In the genomic region with DNA sequence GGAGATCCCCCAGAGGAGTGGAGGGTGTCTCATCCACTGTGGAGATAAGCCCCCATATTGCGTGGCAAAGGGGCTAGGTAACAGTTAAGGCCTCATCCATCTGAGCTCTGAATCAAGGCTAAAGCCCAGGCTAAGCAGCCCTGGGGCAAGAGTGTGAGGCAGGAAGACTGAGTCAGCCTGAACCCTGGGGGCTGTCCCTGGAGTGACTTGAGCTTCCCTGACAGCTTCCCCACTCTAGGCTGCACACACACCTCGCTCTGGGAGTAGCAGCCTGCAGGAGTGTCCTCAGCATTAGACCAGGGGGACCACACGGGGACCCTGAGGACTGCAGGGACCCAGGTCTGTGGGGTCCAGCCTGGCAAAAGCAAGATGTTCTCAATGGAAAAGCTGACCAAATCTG, we compare ENCODE assay signal across 26 cellular contexts. TPM values are rescaled to one million over a fixed set of nuclear protein-coding genes. Genes with fewer than 3 reads are reported as not detected.
A peak's percentile ranks its signal among the peaks of the same experiment; 100 is the strongest.
DNase-seq lines count a peak whose midpoint lies in the region; ATAC-seq lines count a peak whose summit lies in the region.
"Had no signal": no experiment of that assay in that cellular context is flagged by ENCODE, and none has a peak within 500 bp of the region (broad histone marks: within the 10 kb centered on the region; RNA-seq: fewer than 3 reads in every experiment).

No MANE protein-coding gene starts in this region.

- no peak overlapping the region for H3K18ac ChIP-seq in trophoblast cell (ENCODE audit: low read length)

- no peak overlapping the region for H4K12ac ChIP-seq in trophoblast cell (ENCODE audit: low read depth, low read length)

- H2AFZ ChIP-seq in trophoblast cell (ENCODE audit: insufficient read depth, low read length, poor library complexity) = no peak overlapping the region

- H3K27me3 Mint-ChIP-seq in activated CD4-positive, alpha-beta memory T cell treated with anti-CD3 and anti-CD28 coated beads for 36 hours = peaks cover 12% of the 10 kb centered on the region
- peaks cover 5% of the 10 kb centered on the region for H3K27me3 Mint-ChIP-seq in activated CD4-positive, alpha-beta memory T cell treated with anti-CD3 and anti-CD28 coated beads, Interleukin-2, amount 10 ng/mL, durations not matched to agents 7 days and 5 days
- peaks cover 4% of the 10 kb centered on the region for H3K27me3 Mint-ChIP-seq in activated T-helper 17 cell treated with anti-CD3 and anti-CD28 coated beads, Interleukin-2, amount 50 U/mL, for 72 hours
- H3K27me3 Mint-ChIP-seq: IgD-negative memory B cell had no signal

- H3K79me1 ChIP-seq in trophoblast cell (ENCODE audit: low read length) = no peaks in the 10 kb centered on the region

- no peaks in the 10 kb centered on the region for H3K36me3 ChIP-seq in trophoblast cell (ENCODE audit: control insufficient read depth in 1 of 2, insufficient read depth in 2 of 2, low read length in 2 of 2)
- H3K36me3 ChIP-seq: cardiac muscle cell, stomach had no signal

- no peaks in the 10 kb centered on the region for H3K79me2 ChIP-seq in trophoblast cell (ENCODE audit: control insufficient read depth, insufficient read depth, low read length, poor library complexity)

- intact Hi-C loops in activated CD4-positive, alpha-beta memory T cell treated with anti-CD3 and anti-CD28 coated beads for 36 hours (cut with micrococcal nuclease) = no loop called here
- intact Hi-C loops in posterior vena cava (cut with DNase I) = no loop called here

- no peak overlapping the region for H3K14ac ChIP-seq in trophoblast cell (ENCODE audit: low read length)

- no peak overlapping the region for H2BK12ac ChIP-seq in trophoblast cell (ENCODE audit: low read length)

- no peaks in the 10 kb centered on the region for H3K4me1 ChIP-seq in trophoblast cell (ENCODE audit: control insufficient read depth in 1 of 2, insufficient read depth in 2 of 2, low read length in 2 of 2)
- H3K4me1 ChIP-seq: stomach had no signal

- CTCF ChIA-PET in activated CD4-positive, alpha-beta memory T cell treated with anti-CD3 and anti-CD28 coated beads for 36 hours (lab: Charles Lee) = no interaction called here
- CTCF ChIA-PET in activated CD4-positive, alpha-beta memory T cell treated with anti-CD3 and anti-CD28 coated beads, Interleukin-2, amount 10 ng/mL, durations not matched to agents 7 days and 5 days (lab: Charles Lee) = no interaction called here

- H3K27ac ChIP-seq in trophoblast cell (ENCODE audit: low read depth, low read length) = no peak overlapping the region
- H3K27ac ChIP-seq: cardiac muscle cell, stomach, VCaP had no signal

- no peak overlapping the region for H3K4me3 Mint-ChIP-seq in activated CD4-positive, alpha-beta memory T cell treated with anti-CD3 and anti-CD28 coated beads for 36 hours
- no peak overlapping the region for H3K4me3 Mint-ChIP-seq in activated CD4-positive, alpha-beta memory T cell treated with anti-CD3 and anti-CD28 coated beads, Interleukin-2, amount 10 ng/mL, durations not matched to agents 7 days and 5 days
- H3K4me3 Mint-ChIP-seq in activated T-helper 17 cell treated with anti-CD3 and anti-CD28 coated beads, Interleukin-2, amount 50 U/mL, for 72 hours = no peak overlapping the region
- H3K4me3 Mint-ChIP-seq: activated naive CD8-positive, alpha-beta T cell; CD14-positive monocyte; IgD-negative memory B cell; neural crest cell had no signal

- H4K8ac ChIP-seq in trophoblast cell (ENCODE audit: low read depth, low read length) = no peak overlapping the region

- no peak overlapping the region for H3K23ac ChIP-seq in trophoblast cell (ENCODE audit: low read length)

- no peak overlapping the region for H3K4me3 ChIP-seq in trophoblast cell (ENCODE audit: low read depth, low read length)
- H3K4me3 ChIP-seq: cardiac muscle cell, stomach had no signal

- H3K9me3 ChIP-seq in trophoblast cell (ENCODE audit: insufficient read depth, low read depth, low read length) = peaks cover 4% of the 10 kb centered on the region
- H3K9me3 ChIP-seq: stomach had no signal

- no peak overlapping the region for H2BK5ac ChIP-seq in trophoblast cell (ENCODE audit: low read depth, low read length, poor library complexity)

- no CpG with 5 or more reads among the region's 3 CpGs for WGBS in trophoblast cell (ENCODE audit: extremely low coverage, insufficient coverage, insufficient read length)

- no peak overlapping the region for H2BK120ac ChIP-seq in trophoblast cell (ENCODE audit: insufficient read depth, low read length, poor library complexity)

- POLR2A ChIA-PET in activated CD4-positive, alpha-beta memory T cell treated with anti-CD3 and anti-CD28 coated beads for 36 hours (lab: Charles Lee) = no interaction called here
- POLR2A ChIA-PET in activated CD4-positive, alpha-beta memory T cell treated with anti-CD3 and anti-CD28 coated beads, Interleukin-2, amount 10 ng/mL, durations not matched to agents 7 days and 5 days (lab: Charles Lee) = no interaction called here

- no peak overlapping the region for H3K27ac Mint-ChIP-seq in activated CD4-positive, alpha-beta memory T cell treated with anti-CD3 and anti-CD28 coated beads for 36 hours
- H3K27ac Mint-ChIP-seq in activated CD4-positive, alpha-beta memory T cell treated with anti-CD3 and anti-CD28 coated beads, Interleukin-2, amount 10 ng/mL, durations not matched to agents 7 days and 5 days = no peak overlapping the region
- H3K27ac Mint-ChIP-seq in activated T-helper 17 cell treated with anti-CD3 and anti-CD28 coated beads, Interleukin-2, amount 50 U/mL, for 72 hours = no peak overlapping the region
- H3K27ac Mint-ChIP-seq: activated naive CD8-positive, alpha-beta T cell had no signal

- peak; percentile 55 for DNase-seq in activated CD4-positive, alpha-beta memory T cell treated with anti-CD3 and anti-CD28 coated beads for 36 hours
- DNase-seq in activated CD4-positive, alpha-beta memory T cell treated with anti-CD3 and anti-CD28 coated beads, Interleukin-2, amount 10 ng/mL, durations not matched to agents 7 days and 5 days = no peak
- DNase-seq in trophoblast cell (peak; percentile 7 to 9), posterior vena cava (ENCODE audit: low spot score) (no peak), HPDE6-E6E7 (ENCODE audit: extremely low spot score) (no peak), NCI-H82 treated with DMSO at 0.1 percent for 48 hours (lab: John Stamatoyannopoulos, UW; ENCODE audit: unreplicated experiment) (no peak)
- DNase-seq: activated CD8-positive, alpha-beta memory T cell treated with anti-CD3 and anti-CD28 coated beads, Interleukin-2, amount 50 U/mL, for 4 hours; DMS53; effector CD4-positive, alpha-beta T cell; mesendoderm; NCI-H1930; NCI-H510A treated with DMSO at 0.1 percent for 48 hours; SIG-M5; stomach had no signal

- H3K36me3 Mint-ChIP-seq in activated CD4-positive, alpha-beta memory T cell treated with anti-CD3 and anti-CD28 coated beads for 36 hours = no peaks in the 10 kb centered on the region
- H3K36me3 Mint-ChIP-seq in activated CD4-positive, alpha-beta memory T cell treated with anti-CD3 and anti-CD28 coated beads, Interleukin-2, amount 10 ng/mL, durations not matched to agents 7 days and 5 days (ENCODE audit: low read depth) = no peaks in the 10 kb centered on the region
- no peaks in the 10 kb centered on the region for H3K36me3 Mint-ChIP-seq in activated T-helper 17 cell treated with anti-CD3 and anti-CD28 coated beads, Interleukin-2, amount 50 U/mL, for 72 hours (ENCODE audit: low read depth)
- H3K36me3 Mint-ChIP-seq: activated naive CD8-positive, alpha-beta T cell; CD14-positive monocyte had no signal

- no peak overlapping the region for H3K4me2 ChIP-seq in trophoblast cell (ENCODE audit: low read length)

- no peaks in the 10 kb centered on the region for H3K27me3 ChIP-seq in trophoblast cell (ENCODE audit: insufficient read depth, low read length)
- H3K27me3 ChIP-seq: cardiac muscle cell, stomach had no signal

- H3K9me3 Mint-ChIP-seq in activated CD4-positive, alpha-beta memory T cell treated with anti-CD3 and anti-CD28 coated beads for 36 hours = no peaks in the 10 kb centered on the region
- no peaks in the 10 kb centered on the region for H3K9me3 Mint-ChIP-seq in activated CD4-positive, alpha-beta memory T cell treated with anti-CD3 and anti-CD28 coated beads, Interleukin-2, amount 10 ng/mL, durations not matched to agents 7 days and 5 days
- H3K9me3 Mint-ChIP-seq in activated T-helper 17 cell treated with anti-CD3 and anti-CD28 coated beads, Interleukin-2, amount 50 U/mL, for 72 hours = no peaks in the 10 kb centered on the region

- H3K4ac ChIP-seq in trophoblast cell (ENCODE audit: low read depth, low read length) = no peak overlapping the region

- no peaks in the 10 kb centered on the region for H3K4me1 Mint-ChIP-seq in activated CD4-positive, alpha-beta memory T cell treated with anti-CD3 and anti-CD28 coated beads for 36 hours (ENCODE audit: low read depth)
- H3K4me1 Mint-ChIP-seq in activated CD4-positive, alpha-beta memory T cell treated with anti-CD3 and anti-CD28 coated beads, Interleukin-2, amount 10 ng/mL, durations not matched to agents 7 days and 5 days = no peaks in the 10 kb centered on the region
- H3K4me1 Mint-ChIP-seq in activated T-helper 17 cell treated with anti-CD3 and anti-CD28 coated beads, Interleukin-2, amount 50 U/mL, for 72 hours = no peaks in the 10 kb centered on the region
- H3K4me1 Mint-ChIP-seq: CD14-positive monocyte, IgD-negative memory B cell, neural crest cell had no signal

- peak; percentile 54 for ATAC-seq in GM21576 (IDR thresholded peaks at IDR 0.05; ENCODE audit: unreplicated experiment)
- ATAC-seq in activated T-helper 17 cell treated with anti-CD3 and anti-CD28 coated beads, Interleukin-2, amount 50 U/mL, for 72 hours (replicated peaks) = peak; percentile 95
- ATAC-seq: HCT116 had no signal

- no peak overlapping the region for H2AK5ac ChIP-seq in trophoblast cell (ENCODE audit: low read length)

- H3K9ac ChIP-seq in trophoblast cell (ENCODE audit: low read length) = no peak overlapping the region

- H4K91ac ChIP-seq in trophoblast cell (ENCODE audit: low read depth, low read length) = no peak overlapping the region

RNA-seq across cellular contexts. Expression of a gene that starts 27.9 kb away (rescaled TPM):
- total RNA-seq in activated CD4-positive, alpha-beta memory T cell treated with anti-CD3 and anti-CD28 coated beads for 36 hours = under 1 TPM; 0.59 to 0.70 TPM
- under 1 TPM; 0.38 to 0.40 TPM for total RNA-seq in activated CD4-positive, alpha-beta memory T cell treated with anti-CD3 and anti-CD28 coated beads, Interleukin-2, amount 10 ng/mL, durations not matched to agents 7 days and 5 days
- 1 to 10 TPM in 1 of 2 donors, under 1 TPM in 1; 0.84 to 3.7 TPM for total RNA-seq in activated T-helper 17 cell treated with anti-CD3 and anti-CD28 coated beads, Interleukin-2, amount 50 U/mL, for 72 hours
- polyA plus RNA-seq in trophoblast cell (2013) = not detected in 2 replicates
- total RNA-seq in posterior vena cava = under 1 TPM in 1 of 2 donors, not detected in 1; 0.24 TPM
- total RNA-seq: cardiac muscle cell, fibroblast of lung, neural crest cell had no signal
- polyA plus RNA-seq: cardiac muscle cell, CD14-positive monocyte, IgD-negative memory B cell had no signal

RNA-seq across cellular contexts. Expression of a gene that starts 43.9 kb away (rescaled TPM):
- not detected for total RNA-seq in activated CD4-positive, alpha-beta memory T cell treated with anti-CD3 and anti-CD28 coated beads for 36 hours
- not detected for total RNA-seq in activated CD4-positive, alpha-beta memory T cell treated with anti-CD3 and anti-CD28 coated beads, Interleukin-2, amount 10 ng/mL, durations not matched to agents 7 days and 5 days
- total RNA-seq in activated T-helper 17 cell treated with anti-CD3 and anti-CD28 coated beads, Interleukin-2, amount 50 U/mL, for 72 hours = not detected
- polyA plus RNA-seq in trophoblast cell (2013) = not detected in 2 replicates
- total RNA-seq in posterior vena cava = not detected
- total RNA-seq: cardiac muscle cell; fibroblast of lung; neural crest cell; T-helper 1 cell treated with Interleukin-12 subunit alpha and Interleukin-12 subunit beta and Interleukin-4 antibody, amounts not matched to agents 30 ng/mL and 1 ng/mL, for 36 hours had no signal
- polyA plus RNA-seq: cardiac muscle cell, CD14-positive monocyte, fibroblast of lung, IgD-negative memory B cell, stomach, urinary bladder had no signal

RNA-seq across cellular contexts. Expression of a gene that starts 53.3 kb away (rescaled TPM):
- total RNA-seq in activated CD4-positive, alpha-beta memory T cell treated with anti-CD3 and anti-CD28 coated beads for 36 hours = not detected
- not detected for total RNA-seq in activated CD4-positive, alpha-beta memory T cell treated with anti-CD3 and anti-CD28 coated beads, Interleukin-2, amount 10 ng/mL, durations not matched to agents 7 days and 5 days
- not detected for total RNA-seq in activated T-helper 17 cell treated with anti-CD3 and anti-CD28 coated beads, Interleukin-2, amount 50 U/mL, for 72 hours
- not detected in 2 replicates for polyA plus RNA-seq in trophoblast cell (2013)
- not detected for total RNA-seq in posterior vena cava
- total RNA-seq: cardiac muscle cell; fibroblast of lung; neural crest cell; stomach; T-helper 1 cell treated with Interleukin-12 subunit alpha and Interleukin-12 subunit beta and Interleukin-4 antibody, amounts not matched to agents 30 ng/mL and 1 ng/mL, for 36 hours; urinary bladder had no signal
- polyA plus RNA-seq: CD14-positive monocyte, fibroblast of lung, IgD-negative memory B cell, stomach, urinary bladder had no signal

Comparison
In these comparisons a context has a peak if more than half of its experiments do, and no peak if none do; other contexts are left out.
1. DNase-seq: peak in activated CD4-positive, alpha-beta memory T cell treated with anti-CD3 and anti-CD28 coated beads for 36 hours (single experiment) and trophoblast cell (2 of 2); none in activated CD4-positive, alpha-beta memory T cell treated with anti-CD3 and anti-CD28 coated beads, Interleukin-2, amount 10 ng/mL, durations not matched to agents 7 days and 5 days (single experiment), posterior vena cava (single experiment), HPDE6-E6E7 (single experiment) and NCI-H82 treated with DMSO at 0.1 percent for 48 hours (single experiment).